In the genomic region with DNA sequence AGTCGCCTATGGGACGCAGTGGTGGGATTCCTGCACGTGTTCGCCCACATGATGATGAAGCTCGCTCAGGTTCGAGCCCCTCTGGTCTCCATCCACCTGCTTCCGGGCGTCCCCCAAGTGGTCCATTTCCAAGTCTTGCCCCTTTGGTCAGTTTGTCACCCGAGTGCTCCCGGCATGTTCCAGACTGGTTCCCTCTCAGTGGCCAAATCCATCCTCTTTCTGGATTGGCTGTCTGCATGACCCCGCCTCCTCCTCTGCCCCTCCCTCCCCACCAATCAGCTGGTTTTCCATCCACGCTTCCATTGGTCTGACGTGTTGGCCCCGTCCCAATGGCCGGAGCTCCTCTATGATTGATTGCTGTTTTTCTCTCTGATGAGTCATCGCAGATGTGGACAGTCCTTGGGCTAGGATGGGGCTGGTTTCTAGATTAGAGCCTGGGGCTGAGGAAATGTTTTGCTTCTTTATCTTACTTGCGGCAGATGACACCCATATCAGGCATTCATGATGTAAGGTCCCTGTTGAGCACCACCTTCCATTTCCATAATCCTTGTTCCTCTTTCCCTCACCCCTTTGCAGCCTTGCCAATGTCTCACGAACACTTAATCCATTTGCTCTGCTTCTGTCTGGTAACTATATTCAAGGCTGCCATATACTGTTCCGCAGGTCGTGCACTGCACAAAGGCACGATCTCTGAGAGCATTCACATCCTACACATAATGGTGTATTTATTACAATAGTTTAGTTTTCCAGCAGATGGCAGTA, we compare ENCODE assay signal across 8 cellular contexts.
A peak's percentile ranks its signal among the peaks of the same experiment; 100 is the strongest.
DNase-seq lines count a peak whose midpoint lies in the region; ATAC-seq, FAIRE-seq and TF ChIP-seq lines count a peak whose summit lies in the region.

No MANE protein-coding gene starts in this region.

- H3K4me1 Mint-ChIP-seq in activated CD8-positive, alpha-beta memory T cell treated with anti-CD3 and anti-CD28 coated beads, Interleukin-2, amount 10 ng/mL, durations not matched to agents 7 days and 5 days = peaks cover 31% of the 10 kb centered on the region
- peaks cover 12% of the 10 kb centered on the region for H3K4me1 Mint-ChIP-seq in MCF 10A (ENCODE audit: insufficient read depth, unreplicated experiment)

- no peaks in the 10 kb centered on the region for H3K27me3 Mint-ChIP-seq in activated CD8-positive, alpha-beta memory T cell treated with anti-CD3 and anti-CD28 coated beads, Interleukin-2, amount 10 ng/mL, durations not matched to agents 7 days and 5 days
- H3K27me3 Mint-ChIP-seq in MCF 10A (ENCODE audit: insufficient read depth, unreplicated experiment) = no peaks in the 10 kb centered on the region

- CTCF ChIA-PET in activated CD8-positive, alpha-beta memory T cell treated with anti-CD3 and anti-CD28 coated beads, Interleukin-2, amount 10 ng/mL, durations not matched to agents 7 days and 5 days (lab: Charles Lee) = interaction anchor here (0.8 to 5.1 kb wide), 11 partner anchors 9 to 141 kb away, joined by 3 to 72 read pairs (median 5); partner anchors contain the start of genes EIF3K, FAM98C and MAP4K1
- CTCF ChIA-PET in MCF 10A (lab: Yijun Ruan, JAX) = interaction anchor here (0.5 to 2.8 kb wide), 27 partner anchors 9 to 392 kb away, joined by 3 to 37 read pairs (median 3); partner anchors contain the start of genes EIF3K, MAP4K1 and SPINT2

- FAIRE-seq in islet of Langerhans (lab: Jason Lieb, UNC) = peak; percentile 93

- peak; percentile 93 for ATAC-seq in activated CD8-positive, alpha-beta memory T cell treated with anti-CD3 and anti-CD28 coated beads, Interleukin-2, amount 10 ng/mL, durations not matched to agents 7 days and 5 days

- TF ChIP-seq CTCF in MCF 10A (IDR thresholded peaks at IDR 0.05; ENCODE audit: unreplicated experiment) = no peak

- BruUV-seq in MCF 10A (replicated peaks; lab: Mats Ljungman, UMichigan) = no TSS peak

- intact Hi-C loops in MCF 10A (cut with micrococcal nuclease) = loop anchor here (1.0 to 5.0 kb wide), 3 partner anchors 73 to 294 kb away; partner anchors contain the start of genes EIF3K and MAP4K1

- H3K36me3 Mint-ChIP-seq in activated CD8-positive, alpha-beta memory T cell treated with anti-CD3 and anti-CD28 coated beads, Interleukin-2, amount 10 ng/mL, durations not matched to agents 7 days and 5 days = peaks cover 7% of the 10 kb centered on the region
- H3K36me3 Mint-ChIP-seq in MCF 10A (ENCODE audit: insufficient read depth, unreplicated experiment) = peaks cover 8% of the 10 kb centered on the region

- peak; percentile 64 for DNase-seq in activated CD8-positive, alpha-beta memory T cell treated with anti-CD3 and anti-CD28 coated beads, Interleukin-2, amount 10 ng/mL, durations not matched to agents 7 days and 5 days
- no peak for DNase-seq in activated CD8-positive, alpha-beta memory T cell treated with anti-CD3 and anti-CD28 coated beads, Interleukin-2, amount 50 U/mL, for 48 hours
- DNase-seq in HS-5 (ENCODE audit: low read depth) (peak; percentile 90), RPMI7951 (ENCODE audit: low read depth) (peak; percentile 99), MCF 10A (ENCODE audit: unreplicated experiment) (peak; percentile 93), mesenteric fat pad (ENCODE audit: low spot score) (no peak)
- DNase-seq in stimulated activated CD8-positive, alpha-beta memory T cell treated with anti-CD3 and anti-CD28 coated beads, Interleukin-4, amount 100 ng/mL, for 48 hours = peak; percentile 54

- H3K4me3 Mint-ChIP-seq in activated CD8-positive, alpha-beta memory T cell treated with anti-CD3 and anti-CD28 coated beads, Interleukin-2, amount 10 ng/mL, durations not matched to agents 7 days and 5 days = peak overlapping the region; percentile 19
- H3K4me3 Mint-ChIP-seq in MCF 10A (ENCODE audit: unreplicated experiment) = peak overlapping the region; percentile 56

- H3K27ac Mint-ChIP-seq in activated CD8-positive, alpha-beta memory T cell treated with anti-CD3 and anti-CD28 coated beads, Interleukin-2, amount 10 ng/mL, durations not matched to agents 7 days and 5 days = peak overlapping the region; percentile 71
- no peak overlapping the region for H3K27ac Mint-ChIP-seq in MCF 10A (ENCODE audit: low read depth, unreplicated experiment)

- no peaks in the 10 kb centered on the region for H3K9me3 Mint-ChIP-seq in activated CD8-positive, alpha-beta memory T cell treated with anti-CD3 and anti-CD28 coated beads, Interleukin-2, amount 10 ng/mL, durations not matched to agents 7 days and 5 days (ENCODE audit: low read depth)
- no peaks in the 10 kb centered on the region for H3K9me3 Mint-ChIP-seq in MCF 10A (ENCODE audit: unreplicated experiment)

- POLR2A ChIA-PET in MCF 10A (lab: Yijun Ruan, JAX) = interaction anchor here (0.6 to 3.8 kb wide), 14 partner anchors 16 to 540 kb away, joined by 3 to 53 read pairs (median 4); partner anchors contain the start of genes ACTN4, EIF3K, FAM98C and MAP4K1

Comparison
In these comparisons a context has a peak if more than half of its experiments do, and no peak if none do; other contexts are left out.
1. DNase-seq: peak in activated CD8-positive, alpha-beta memory T cell treated with anti-CD3 and anti-CD28 coated beads, Interleukin-2, amount 10 ng/mL, durations not matched to agents 7 days and 5 days (single experiment), HS-5 (single experiment), RPMI7951 (single experiment), MCF 10A (single experiment) and stimulated activated CD8-positive, alpha-beta memory T cell treated with anti-CD3 and anti-CD28 coated beads, Interleukin-4, amount 100 ng/mL, for 48 hours (single experiment); none in activated CD8-positive, alpha-beta memory T cell treated with anti-CD3 and anti-CD28 coated beads, Interleukin-2, amount 50 U/mL, for 48 hours (single experiment) and mesenteric fat pad (single experiment).